In the genomic region with DNA sequence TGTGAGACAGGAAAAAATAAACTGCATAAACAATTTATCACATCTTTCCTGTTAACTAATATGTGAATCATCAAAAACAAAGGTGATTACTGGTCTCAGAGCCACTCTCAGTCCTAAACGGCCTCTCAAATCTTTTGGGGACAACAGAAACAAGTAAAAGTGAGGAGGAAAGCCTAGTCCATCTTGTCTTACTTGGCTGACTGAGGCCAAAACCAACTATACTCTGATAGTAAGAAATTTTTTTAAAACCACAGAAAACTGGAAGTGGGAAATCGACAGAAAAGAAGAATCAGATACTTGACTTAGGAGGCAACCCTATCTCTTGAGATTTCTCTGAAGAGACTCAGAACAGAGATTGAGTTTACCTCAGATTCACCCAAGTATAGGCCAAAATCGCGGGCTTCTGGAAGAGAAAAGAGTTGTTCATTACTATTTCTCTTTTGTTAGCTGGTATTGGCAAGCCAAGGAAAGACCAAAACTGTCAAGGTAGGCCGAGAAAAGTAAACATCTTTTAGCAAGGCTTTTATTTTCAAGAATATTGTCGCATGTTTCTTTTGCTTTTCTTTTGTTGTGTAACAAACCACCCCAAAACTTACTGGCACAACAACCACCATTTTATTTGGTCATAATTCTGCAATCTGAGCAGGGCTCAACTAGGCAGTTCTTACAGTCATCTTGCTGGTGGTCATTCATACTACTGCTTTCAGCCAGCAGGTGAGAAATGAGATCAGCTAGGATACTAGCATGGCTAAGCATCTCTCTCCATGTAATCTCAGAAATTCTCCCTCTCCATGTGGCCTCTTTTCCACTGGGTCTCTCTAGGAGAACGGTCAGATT, we compare ENCODE assay signal across 10 cellular contexts. TPM values are rescaled to one million over a fixed set of nuclear protein-coding genes. Genes with fewer than 3 reads are reported as not detected.
DNase-seq lines count a peak whose midpoint lies in the region; ATAC-seq lines count a peak whose summit lies in the region.
"Had no signal": no experiment of that assay in that cellular context is flagged by ENCODE, and none has a peak within 500 bp of the region (broad histone marks: within the 10 kb centered on the region; RNA-seq: fewer than 3 reads in every experiment).

No MANE protein-coding gene starts in this region.

- peaks cover 2% of the 10 kb centered on the region for H3K9me3 Mint-ChIP-seq in activated naive CD4-positive, alpha-beta T cell treated with anti-CD3 and anti-CD28 coated beads, Interleukin-2, amount 10 ng/mL, durations not matched to agents 7 days and 5 days
- H3K9me3 Mint-ChIP-seq in T-cell = peaks cover 0 to 5% (median 0%) of the 10 kb centered on the region in 3 donors

- no peaks in the 10 kb centered on the region for H3K27me3 Mint-ChIP-seq in activated naive CD4-positive, alpha-beta T cell treated with anti-CD3 and anti-CD28 coated beads, Interleukin-2, amount 10 ng/mL, durations not matched to agents 7 days and 5 days
- H3K27me3 Mint-ChIP-seq in T-cell = no peaks in the 10 kb centered on the region

- DNase-seq in activated naive CD4-positive, alpha-beta T cell treated with anti-CD3 and anti-CD28 coated beads, Interleukin-2, amount 10 ng/mL, durations not matched to agents 7 days and 5 days = no peak
- no peak for DNase-seq in activated naive CD4-positive, alpha-beta T cell (lab: John Stamatoyannopoulos, UW)
- DNase-seq in T-cell = no peak
- DNase-seq in dermis blood vessel endothelial cell = no peak
- no peak for DNase-seq in NCI-H524 (lab: John Stamatoyannopoulos, UW)
- no peak for DNase-seq in activated effector memory CD4-positive, alpha-beta T cell treated with Interleukin-2 at 50 U/mL for 16 hours
- no peak for DNase-seq in DMS53 treated with DMSO at 0.1 percent for 48 hours (lab: John Stamatoyannopoulos, UW; ENCODE audit: unreplicated experiment)
- DNase-seq: C1 segment of cervical spinal cord, posterior cingulate gyrus had no signal

- H3K36me3 Mint-ChIP-seq in activated naive CD4-positive, alpha-beta T cell treated with anti-CD3 and anti-CD28 coated beads, Interleukin-2, amount 10 ng/mL, durations not matched to agents 7 days and 5 days = peaks cover 33% of the 10 kb centered on the region
- H3K36me3 Mint-ChIP-seq in T-cell = peaks cover 22% of the 10 kb centered on the region

- no peak overlapping the region for H3K4me3 Mint-ChIP-seq in activated naive CD4-positive, alpha-beta T cell treated with anti-CD3 and anti-CD28 coated beads, Interleukin-2, amount 10 ng/mL, durations not matched to agents 7 days and 5 days
- H3K4me3 Mint-ChIP-seq in T-cell = no peak overlapping the region

- ATAC-seq in HG02884 (IDR thresholded peaks at IDR 0.05; ENCODE audit: unreplicated experiment) = peak; percentile 39
- ATAC-seq in T-cell (replicated peaks in 1 of 4) = no peak

- POLR2A ChIA-PET in T-cell (lab: Charles Lee) = interaction anchor here in 1 of 2 donors (0.6 to 3.1 kb wide), 3 partner anchors 9 to 47 kb away, joined by 4 to 17 read pairs (median 6); no protein-coding TSS in a partner anchor

- H3K27ac Mint-ChIP-seq in activated naive CD4-positive, alpha-beta T cell treated with anti-CD3 and anti-CD28 coated beads, Interleukin-2, amount 10 ng/mL, durations not matched to agents 7 days and 5 days = peak overlapping the region; percentile 74
- peak overlapping the region; percentile 91 to 96 for H3K27ac Mint-ChIP-seq in T-cell

- H3K4me1 Mint-ChIP-seq in activated naive CD4-positive, alpha-beta T cell treated with anti-CD3 and anti-CD28 coated beads, Interleukin-2, amount 10 ng/mL, durations not matched to agents 7 days and 5 days = peaks cover 47% of the 10 kb centered on the region
- peaks cover 53 to 57% (median 56%) of the 10 kb centered on the region in 3 donors for H3K4me1 Mint-ChIP-seq in T-cell

- CTCF ChIA-PET in activated naive CD4-positive, alpha-beta T cell treated with anti-CD3 and anti-CD28 coated beads, Interleukin-2, amount 10 ng/mL, durations not matched to agents 7 days and 5 days (lab: Charles Lee) = no interaction called here
- CTCF ChIA-PET in T-cell (lab: Charles Lee) = interaction anchor here (0.5 to 1.0 kb wide), 2 partner anchors 9 to 12 kb away, joined by 3 read pairs; no protein-coding TSS in a partner anchor

RNA-seq across cellular contexts. Expression of gene RFX3, which starts 46.1 kb away (rescaled TPM):
- total RNA-seq in T-cell (10 to 100 TPM; 16.3 to 32.2 (median 20.5) TPM), dermis blood vessel endothelial cell (11.4 and 12.8 TPM in 2 replicates)
